In genomic region chr3:112561693-112562529, GRCh38 we compare ENCODE assay signal across 8 cellular contexts.
A peak's percentile ranks its signal among the peaks of the same experiment; 100 is the strongest.
DNase-seq lines count a peak whose midpoint lies in the region; ATAC-seq and FAIRE-seq lines count a peak whose summit lies in the region.

Gene ATG3, minus strand, starts transcription at chr3:112561962. Its CDS starts 434 bp downstream, at chr3:112561528.
Gene SLC35A5, plus strand, starts transcription at chr3:112562045. Its CDS starts 1,359 bp downstream, at chr3:112563404.

- FAIRE-seq in islet of Langerhans (lab: Jason Lieb, UNC): peak; percentile 49

- DNase-seq in AG20443 (ENCODE audit: low spot score) (peak; percentile 99), NCI-H446 treated with DMSO at 0.1 percent for 48 hours (lab: John Stamatoyannopoulos, UW) (peak; percentile 97), cerebellar cortex (ENCODE audit: low spot score) (peak; percentile 99)
- DNase-seq in stimulated activated CD4-positive, alpha-beta T cell treated with anti-CD3 and anti-CD28 coated beads, Interleukin-12 subunit alpha, Interleukin-12 subunit beta, amount 100 ng/mL, for 4 hours: peak; percentile 97

- ATAC-seq in GM19035 (IDR thresholded peaks at IDR 0.05; ENCODE audit: unreplicated experiment) (peak; percentile 80), HG03354 (IDR thresholded peaks at IDR 0.05; ENCODE audit: poor library complexity, severe bottlenecking, unreplicated experiment) (peak; percentile 83)
- ATAC-seq in activated CD4-positive, CD25-positive, alpha-beta regulatory T cell treated with anti-CD3 and anti-CD28 coated beads, Interleukin-2, amount 50 U/mL, for 24 hours: peak; percentile 85

Comparison
In these comparisons a context has a peak if more than half of its experiments do, and no peak if none do; other contexts are left out.
1. Peak in every context shown above with its lines: DNase-seq and ATAC-seq.